ENCODE assay signal across 16 cellular contexts in the genomic region with DNA sequence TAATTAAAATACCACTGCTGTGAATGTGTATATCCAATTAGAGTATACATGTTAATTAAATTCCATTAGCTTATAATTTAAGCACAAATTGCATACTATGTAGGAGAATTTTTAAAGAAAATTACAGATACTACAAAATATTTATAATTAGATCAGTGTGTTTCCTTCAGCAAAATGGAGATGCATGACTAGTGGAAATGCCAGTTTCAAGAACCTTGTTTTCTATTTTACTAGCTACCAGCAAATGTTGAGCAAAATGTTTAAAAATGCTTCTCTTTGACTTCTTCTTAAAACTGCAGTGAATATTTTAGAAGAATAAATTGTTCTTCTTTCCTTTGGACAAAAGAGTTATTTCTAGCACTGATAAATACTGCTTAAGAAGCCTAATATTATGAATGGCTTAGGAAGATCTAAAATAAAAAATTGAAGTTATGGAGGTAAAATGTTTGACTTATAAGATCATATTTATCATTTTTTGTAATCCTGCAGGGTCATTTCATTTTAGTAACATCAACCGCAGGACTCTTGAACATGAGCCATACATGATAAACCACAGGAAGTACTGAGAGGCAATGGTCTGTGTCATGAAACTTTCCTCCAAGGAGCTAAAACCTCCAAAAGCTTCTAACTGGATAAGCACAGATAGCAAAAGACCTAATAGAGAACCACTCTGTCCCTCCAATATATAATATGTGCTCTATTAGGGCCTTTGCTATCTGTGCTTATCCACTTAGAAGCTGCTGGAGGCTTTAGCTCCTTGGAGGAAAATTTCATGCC.
DNase-seq lines count a peak whose midpoint lies in the region; ATAC-seq, FAIRE-seq and TF ChIP-seq lines count a peak whose summit lies in the region.
"Had no signal": no experiment of that assay in that cellular context is flagged by ENCODE, and none has a peak within 500 bp of the region (broad histone marks: within the 10 kb centered on the region; RNA-seq: fewer than 3 reads in every experiment).

No MANE protein-coding gene starts in this region.

- no peaks in the 10 kb centered on the region for H3K4me1 Mint-ChIP-seq in stimulated activated memory B cell treated with anti-CD40 and anti-IgM and Interleukin-4, amounts not matched to agents 10 μg/mL and 1 μg/mL and 100 μg/mL, for 72 hours
- H3K4me1 Mint-ChIP-seq: H9 had no signal

- FAIRE-seq in D721Med (lab: Jason Lieb, UNC) = no peak
- FAIRE-seq: A204.1 had no signal

- no peak overlapping the region for H3K27ac Mint-ChIP-seq in stimulated activated memory B cell treated with anti-CD40 and anti-IgM and Interleukin-4, amounts not matched to agents 10 μg/mL and 1 μg/mL and 100 μg/mL, for 72 hours
- H3K27ac Mint-ChIP-seq: H9 had no signal

- no peaks in the 10 kb centered on the region for H3K9me3 Mint-ChIP-seq in stimulated activated memory B cell treated with anti-CD40 and anti-IgM and Interleukin-4, amounts not matched to agents 10 μg/mL and 1 μg/mL and 100 μg/mL, for 72 hours

- DNase-seq in EH (ENCODE audit: low read depth) (peak; percentile 77), LHCN-M2 (ENCODE audit: low read depth) (peak; percentile 10), choroid plexus epithelial cell (ENCODE audit: low read depth) (peak; percentile 69), non-pigmented ciliary epithelial cell (ENCODE audit: low read depth) (peak; percentile 75), GDM1 (lab: John Stamatoyannopoulos, UW) (no peak), GM20000 (ENCODE audit: low spot score) (no peak), D721Med (ENCODE audit: insufficient read length, low spot score) (no peak)
- DNase-seq: H9, NCI-H1436, NCI-H2029, NCI-H2171 treated with DMSO at 0.1 percent for 48 hours, NCI-H774, PC-9, SJCRH30 had no signal

- H3K27me3 Mint-ChIP-seq in stimulated activated memory B cell treated with anti-CD40 and anti-IgM and Interleukin-4, amounts not matched to agents 10 μg/mL and 1 μg/mL and 100 μg/mL, for 72 hours = no peaks in the 10 kb centered on the region

- no peak overlapping the region for H3K4me3 ChIP-seq in choroid plexus epithelial cell (ENCODE audit: low read depth, low read length)
- H3K4me3 ChIP-seq: PC-9, SJCRH30 had no signal

- ATAC-seq in stimulated activated memory B cell treated with anti-CD40 and anti-IgM and Interleukin-4, amounts not matched to agents 10 μg/mL and 1 μg/mL and 100 μg/mL, for 72 hours = no peak

- TF ChIP-seq CTCF in choroid plexus epithelial cell (conservative IDR thresholded peaks at IDR 0.05; ENCODE audit: low read depth, low read length) (no peak), GM20000 (IDR thresholded peaks at IDR 0.05; ENCODE audit: extremely low read depth, missing control alignments) (no peak), D721Med (IDR thresholded peaks at IDR 0.05; ENCODE audit: insufficient read depth, missing control alignments) (no peak)

- no peaks in the 10 kb centered on the region for H3K36me3 Mint-ChIP-seq in stimulated activated memory B cell treated with anti-CD40 and anti-IgM and Interleukin-4, amounts not matched to agents 10 μg/mL and 1 μg/mL and 100 μg/mL, for 72 hours

- no peak overlapping the region for H3K4me3 Mint-ChIP-seq in stimulated activated memory B cell treated with anti-CD40 and anti-IgM and Interleukin-4, amounts not matched to agents 10 μg/mL and 1 μg/mL and 100 μg/mL, for 72 hours
- H3K4me3 Mint-ChIP-seq: H9 had no signal

Comparison
In these comparisons a context has a peak if more than half of its experiments do, and no peak if none do; other contexts are left out.
1. DNase-seq: peak in EH (single experiment), LHCN-M2 (single experiment), choroid plexus epithelial cell (single experiment) and non-pigmented ciliary epithelial cell (single experiment); none in GDM1 (single experiment), GM20000 (single experiment) and D721Med (single experiment).